ENCODE assay signal across 8 cellular contexts in genomic region chr3:64293121-64293520, GRCh38.
"Had no signal": no experiment of that assay in that cellular context is flagged by ENCODE, and none has a peak within 500 bp of the region (broad histone marks: within the 10 kb centered on the region; RNA-seq: fewer than 3 reads in every experiment).

No MANE protein-coding gene starts in this region.

- H3K4me3 Mint-ChIP-seq: HFFc6, IgD-negative memory B cell had no signal

- H3K36me3 ChIP-seq: HAP-1 had no signal

- H3K9me3 ChIP-seq: HAP-1 had no signal

- H3K27ac Mint-ChIP-seq: HFFc6, IgD-negative memory B cell had no signal

- H3K4me1 Mint-ChIP-seq: IgD-negative memory B cell had no signal

- DNase-seq: GM23248, GOT3, H7, HFFc6, KBM-7 had no signal

- ATAC-seq: HCT116 had no signal

- H3K4me3 ChIP-seq: GM23248, HAP-1 had no signal
